ENCODE assay signal across 21 cellular contexts in the genomic region with DNA sequence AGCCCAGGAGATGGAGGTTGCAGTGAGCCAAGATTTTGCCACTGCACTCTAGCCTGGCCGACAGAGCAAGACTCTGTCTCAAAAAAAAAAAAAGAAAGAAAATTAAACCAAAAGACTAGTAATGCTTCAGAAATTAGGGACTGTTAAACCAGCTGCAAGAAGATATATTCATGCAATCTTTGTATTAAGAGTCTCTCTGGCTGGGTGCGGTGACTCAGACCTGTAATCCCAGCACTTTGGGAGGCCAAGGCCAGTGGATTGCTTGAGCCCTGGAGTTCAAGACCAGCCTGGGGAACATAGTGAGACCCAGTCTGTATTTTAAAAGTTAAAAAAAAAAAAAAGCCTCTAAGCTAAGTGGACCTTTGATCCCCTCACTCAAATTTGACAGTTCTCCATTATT. TPM values are rescaled to one million over a fixed set of nuclear protein-coding genes. Genes with fewer than 3 reads are reported as not detected.
DNase-seq lines count a peak whose midpoint lies in the region; ATAC-seq, FAIRE-seq and TF ChIP-seq lines count a peak whose summit lies in the region.
"Had no signal": no experiment of that assay in that cellular context is flagged by ENCODE, and none has a peak within 500 bp of the region (broad histone marks: within the 10 kb centered on the region; RNA-seq: fewer than 3 reads in every experiment).

No MANE protein-coding gene starts in this region.

- no peak overlapping the region for H3K9ac ChIP-seq in HepG2 (ENCODE audit: insufficient read depth, low read depth, low read length)

- H3K9me3 ChIP-seq in HepG2 (ENCODE audit: low read length) (no peaks in the 10 kb centered on the region), right lobe of liver (peaks cover 0 to 2% (median 0%) of the 10 kb centered on the region in 4 donors), MG63 (no peaks in the 10 kb centered on the region), adrenal gland (replicated peaks in 1 of 3) (no peaks in the 10 kb centered on the region), thyroid gland (no peaks in the 10 kb centered on the region)
- H3K9me3 ChIP-seq: A549 had no signal

- H4K20me1 ChIP-seq in HepG2 (ENCODE audit: insufficient read depth, low read length) = peaks cover 12% of the 10 kb centered on the region

- CTCF ChIA-PET in HepG2 (lab: Yijun Ruan, JAX; ENCODE audit: low intra/inter-chr PET ratio, low total read pairs) = no interaction called here

- DNase-seq in HepG2 (ENCODE audit: low spot score) (no peak), right lobe of liver (no peak), MG63 (peak; percentile 66), adrenal gland (peak in 4 of 7 donors; percentile 35 to 65 (median 50)), thyroid gland (peak; percentile 25 to 39), posterior cingulate gyrus (no peak), superior temporal gyrus (ENCODE audit: extremely low spot score) (no peak)
- no peak for DNase-seq in activated naive CD4-positive, alpha-beta T cell treated with anti-CD3 and anti-CD28 coated beads, Interleukin-2, amount 50 U/mL, for 16 hours
- DNase-seq: AML-193; Calu3; CD8-positive, alpha-beta T cell; DMS79 treated with DMSO at 0.1 percent for 48 hours had no signal

- BruUV-seq in HepG2 (replicated peaks; lab: Mats Ljungman, UMichigan) = no TSS peak

- H2AFZ ChIP-seq in HepG2 (ENCODE audit: low read length) = no peak overlapping the region
- H2AFZ ChIP-seq: GM23338 had no signal

- POLR2A ChIA-PET in HepG2 (lab: Yijun Ruan, JAX) = interaction anchor here (1.1 to 1.2 kb wide), 3 partner anchors 9 to 23 kb away, joined by 3 read pairs; no protein-coding TSS in a partner anchor

- H3K27ac ChIP-seq in HepG2 (ENCODE audit: extremely low read length, insufficient read depth, low read length) (peak overlapping the region; percentile 15), right lobe of liver (no peak overlapping the region), adrenal gland (peak overlapping the region in 1 of 5 donors; percentile 26), thyroid gland (no peak overlapping the region)
- H3K27ac ChIP-seq: 22Rv1, A549, C4-2B had no signal

- in situ Hi-C loops in HepG2 (cut with HindIII; ENCODE audit: extremely low pct_ligation_motif_present, low pct_unique_long_range_greater_than_20kb) = loop anchor here (25.0 kb wide), 1 partner anchor 1551 kb away; the partner anchor contains the start of gene RASSF4

- intact Hi-C loops in HepG2 (cut with micrococcal nuclease; ENCODE audit: unreplicated experiment) = no loop called here
- intact Hi-C loops in right lobe of liver (cut with DNase I) = no loop called here
- intact Hi-C loops in adrenal gland (cut with DNase I) = no loop called here
- intact Hi-C loops in thyroid gland (cut with DNase I) = no loop called here
- intact Hi-C loops in posterior cingulate gyrus (cut with DNase I) = no loop called here

- H3K4me1 ChIP-seq in HepG2 (ENCODE audit: insufficient read depth, low read length) = peaks cover 35% of the 10 kb centered on the region
- H3K4me1 ChIP-seq in right lobe of liver = peaks cover 0 to 4% (median 0%) of the 10 kb centered on the region in 4 donors
- H3K4me1 ChIP-seq in adrenal gland (replicated peaks in 1 of 2) = peaks cover 2 to 5% of the 10 kb centered on the region in 2 donors
- H3K4me1 ChIP-seq in thyroid gland = peaks cover 4 to 6% of the 10 kb centered on the region in 2 donors

- TF ChIP-seq POLR2A in HepG2 (IDR thresholded peaks at IDR 0.05; ENCODE audit: insufficient read depth in 1 of 2, low read depth in 2 of 2, low read length in 2 of 2) (no peak), right lobe of liver (IDR thresholded peaks at IDR 0.05) (no peak), adrenal gland (IDR thresholded peaks at IDR 0.05) (no peak), thyroid gland (IDR thresholded peaks at IDR 0.05) (no peak)

- no peak overlapping the region for H3K4me2 ChIP-seq in HepG2 (ENCODE audit: low read depth, low read length)
- H3K4me2 ChIP-seq: A549, GM23338 had no signal

- 70% methylated on average over 2 of the region's 2 CpGs for WGBS in HepG2 (ENCODE audit: low lambda C conversion rate)
- 91% methylated on average over 1 of the region's 2 CpGs for WGBS in right lobe of liver (ENCODE audit: insufficient coverage, low coverage, low lambda C conversion rate, missing lambda C conversion rate)
- 32 to 74% (median 44%) methylated on average over 2 of the region's 2 CpGs for WGBS in adrenal gland, 4 donors
- 65 to 72% methylated on average over 2 of the region's 2 CpGs for WGBS in thyroid gland, 2 donors

- no peak for ATAC-seq in HepG2
- ATAC-seq in right lobe of liver = no peak
- ATAC-seq: A549; CD8-positive, alpha-beta T cell; GM12878; GM23338 had no signal

- no peak for TF ChIP-seq RAD21 in HepG2 (CRISPR knock-in tag; IDR thresholded peaks at IDR 0.05)

- H3K4me3 ChIP-seq in HepG2 (replicated peaks in 1 of 3; ENCODE audit: insufficient read depth in 1 of 3, low read depth in 2 of 3, low read length in 3 of 3) (no peak overlapping the region), right lobe of liver (no peak overlapping the region), MG63 (no peak overlapping the region), adrenal gland (no peak overlapping the region), thyroid gland (replicated peaks in 1 of 3) (no peak overlapping the region)
- H3K4me3 ChIP-seq: A549, GM12878, GM23338 had no signal

- TF ChIP-seq CTCF in HepG2 (CRISPR knock-in tag; IDR thresholded peaks at IDR 0.05) (no peak), right lobe of liver (IDR thresholded peaks at IDR 0.05) (no peak), adrenal gland (IDR thresholded peaks at IDR 0.05) (no peak), thyroid gland (IDR thresholded peaks at IDR 0.05) (no peak)

- H3K36me3 ChIP-seq in HepG2 (replicated peaks in 1 of 2; ENCODE audit: control insufficient read depth in 1 of 2, insufficient read depth in 2 of 2, low read length in 2 of 2) (no peaks in the 10 kb centered on the region), right lobe of liver (no peaks in the 10 kb centered on the region), MG63 (peaks cover 18% of the 10 kb centered on the region), adrenal gland (replicated peaks in 1 of 2) (no peaks in the 10 kb centered on the region), thyroid gland (no peaks in the 10 kb centered on the region)

- TF ChIP-seq EP300 in HepG2 (IDR thresholded peaks at IDR 0.05; ENCODE audit: low read depth in 2 of 2, low read length in 2 of 2) (no peak), HepG2 (CRISPR knock-in tag; IDR thresholded peaks at IDR 0.05; ENCODE audit: borderline replicate concordance) (no peak)

- no peak for FAIRE-seq in HepG2 (lab: Jason Lieb, UNC)
- FAIRE-seq: A549, GM12878, H54 had no signal

- H3K27me3 ChIP-seq in HepG2 (ENCODE audit: control insufficient read depth in 1 of 2, insufficient read depth in 2 of 2, low read length in 2 of 2) (no peaks in the 10 kb centered on the region; a peak in 1 of 5 replicates), right lobe of liver (no peaks in the 10 kb centered on the region), MG63 (no peaks in the 10 kb centered on the region), adrenal gland (no peaks in the 10 kb centered on the region), thyroid gland (no peaks in the 10 kb centered on the region)

- peaks cover 27% of the 10 kb centered on the region for H3K79me2 ChIP-seq in HepG2 (ENCODE audit: insufficient read depth, low read length)

RNA-seq across cellular contexts. Expression of gene HNRNPF, which starts 2.5 kb away (rescaled TPM):
- 308 and 449 TPM in 2 replicates for total RNA-seq in HepG2 (2016; rRNA removed; fragmentation: Illumina TruSeq; extraction: Trizol)
- total RNA-seq in HepG2 (2016; cell fraction: cytosol; rRNA removed; fragmentation: Illumina TruSeq; extraction: Trizol; ENCODE audit: low read depth) = 44.9 and 49.9 TPM in 2 replicates
- 322 and 435 TPM in 2 replicates for total RNA-seq in HepG2 (2016; cell fraction: insoluble cytoplasmic fraction; rRNA removed; fragmentation: Illumina TruSeq; extraction: Trizol)
- total RNA-seq in HepG2 (2016; cell fraction: membrane; rRNA removed; fragmentation: Illumina TruSeq; extraction: Trizol) = 123 and 131 TPM in 2 replicates
- 111 and 121 TPM in 2 replicates for total RNA-seq in HepG2 (2016; cell fraction: nucleus; rRNA removed; fragmentation: Illumina TruSeq; extraction: Trizol)
- polyA plus RNA-seq in HepG2 (2011; rRNA removed) = 166 and 177 TPM in 2 replicates
- 147 and 166 TPM in 2 replicates for polyA plus RNA-seq in HepG2 (2011; cell fraction: cytosol; rRNA removed)
- 137 and 153 TPM in 2 replicates for polyA plus RNA-seq in HepG2 (2011; cell fraction: nucleus; rRNA removed)
- 134 and 169 TPM in 2 replicates for polyA plus RNA-seq in HepG2 (2012)
- 19.5 and 22.4 TPM in 2 replicates for polyA plus RNA-seq in HepG2 (2016; cell fraction: cytosol; fragmentation: Illumina TruSeq; extraction: Trizol; ENCODE audit: low read depth)
- 388 and 410 TPM in 2 replicates for polyA plus RNA-seq in HepG2 (2016; cell fraction: insoluble cytoplasmic fraction; fragmentation: Illumina TruSeq; extraction: Trizol; ENCODE audit: low read depth)
- 49.0 and 51.7 TPM in 2 replicates for polyA plus RNA-seq in HepG2 (2016; cell fraction: membrane; fragmentation: Illumina TruSeq; extraction: Trizol; ENCODE audit: low read depth)
- polyA plus RNA-seq in HepG2 (2016; cell fraction: nucleus; fragmentation: Illumina TruSeq; extraction: Trizol; ENCODE audit: insufficient read depth, low read depth) = 178 and 179 TPM in 2 replicates
- polyA minus RNA-seq in HepG2 (2011; rRNA and poly(A)+ RNA removed; ENCODE audit: low replicate concordance) = 271 and 284 TPM in 2 replicates
- 121 and 128 TPM in 2 replicates for polyA minus RNA-seq in HepG2 (2011; cell fraction: cytosol; rRNA and poly(A)+ RNA removed)
- polyA minus RNA-seq in HepG2 (2011; cell fraction: nucleus; rRNA and poly(A)+ RNA removed) = 64.2 and 75.8 TPM in 2 replicates
- 100 to 1,000 TPM; 106 to 160 (median 121) TPM for total RNA-seq in right lobe of liver
- 286 and 294 TPM in 2 replicates for total RNA-seq in MG63 (2014; rRNA removed; shearing (Covaris generic); ENCODE audit: low replicate concordance)
- 100 to 1,000 TPM; 103 to 207 (median 144) TPM for total RNA-seq in adrenal gland
- 100 to 1,000 TPM in 1 of 3 donors, 10 to 100 TPM in 2; 48.7 to 141 (median 51.3) TPM for polyA plus RNA-seq in adrenal gland
- total RNA-seq in thyroid gland = 100 to 1,000 TPM; 148 to 158 (median 155) TPM

RNA-seq across cellular contexts. Expression of gene ZNF487, which starts 25.4 kb away (rescaled TPM):
- total RNA-seq in HepG2 (2016; rRNA removed; fragmentation: Illumina TruSeq; extraction: Trizol) (6.1 and 7.4 TPM in 2 replicates), right lobe of liver (1 to 10 TPM; 1.4 to 3.0 (median 1.8) TPM), adrenal gland (1 to 10 TPM; 2.1 to 8.1 (median 4.5) TPM), thyroid gland (10 to 100 TPM; 11.9 to 21.7 (median 19.9) TPM)
- 3.3 and 6.4 TPM in 2 replicates for total RNA-seq in HepG2 (2016; cell fraction: cytosol; rRNA removed; fragmentation: Illumina TruSeq; extraction: Trizol; ENCODE audit: low read depth)
- total RNA-seq in HepG2 (2016; cell fraction: insoluble cytoplasmic fraction; rRNA removed; fragmentation: Illumina TruSeq; extraction: Trizol) = 6.3 and 8.8 TPM in 2 replicates
- total RNA-seq in HepG2 (2016; cell fraction: membrane; rRNA removed; fragmentation: Illumina TruSeq; extraction: Trizol) = 5.5 and 7.7 TPM in 2 replicates
- 3.5 and 6.0 TPM in 2 replicates for total RNA-seq in HepG2 (2016; cell fraction: nucleus; rRNA removed; fragmentation: Illumina TruSeq; extraction: Trizol)
- polyA plus RNA-seq in HepG2 (2011; rRNA removed) (6.6 and 8.8 TPM in 2 replicates), adrenal gland (1 to 10 TPM; 7.2 to 8.6 (median 7.6) TPM)
- 3.6 and 5.2 TPM in 2 replicates for polyA plus RNA-seq in HepG2 (2011; cell fraction: cytosol; rRNA removed)
- polyA plus RNA-seq in HepG2 (2011; cell fraction: nucleus; rRNA removed) = 1.8 and 13.7 TPM in 2 replicates
- polyA plus RNA-seq in HepG2 (2012) = 2.6 and 3.3 TPM in 2 replicates
- 5.4 and 5.7 TPM in 2 replicates for polyA plus RNA-seq in HepG2 (2016; cell fraction: cytosol; fragmentation: Illumina TruSeq; extraction: Trizol; ENCODE audit: low read depth)
- polyA plus RNA-seq in HepG2 (2016; cell fraction: insoluble cytoplasmic fraction; fragmentation: Illumina TruSeq; extraction: Trizol; ENCODE audit: low read depth) = 5.9 and 7.2 TPM in 2 replicates
- polyA plus RNA-seq in HepG2 (2016; cell fraction: membrane; fragmentation: Illumina TruSeq; extraction: Trizol; ENCODE audit: low read depth) = 6.0 and 8.7 TPM in 2 replicates
- 4.2 and 8.8 TPM in 2 replicates for polyA plus RNA-seq in HepG2 (2016; cell fraction: nucleus; fragmentation: Illumina TruSeq; extraction: Trizol; ENCODE audit: insufficient read depth, low read depth)
- 3.5 and 7.7 TPM in 2 replicates for polyA minus RNA-seq in HepG2 (2011; rRNA and poly(A)+ RNA removed; ENCODE audit: low replicate concordance)
- 1.1 and 1.7 TPM in 2 replicates for polyA minus RNA-seq in HepG2 (2011; cell fraction: cytosol; rRNA and poly(A)+ RNA removed)
- polyA minus RNA-seq in HepG2 (2011; cell fraction: nucleus; rRNA and poly(A)+ RNA removed) = 4.8 and 6.7 TPM in 2 replicates
- 1.3 and 5.4 TPM in 2 replicates for total RNA-seq in MG63 (2014; rRNA removed; shearing (Covaris generic); ENCODE audit: low replicate concordance)

RNA-seq across cellular contexts. Expression of gene FXYD4, which starts 40.1 kb away (rescaled TPM):
- not detected in 2 replicates for total RNA-seq in HepG2 (2016; rRNA removed; fragmentation: Illumina TruSeq; extraction: Trizol)
- not detected in 2 replicates for total RNA-seq in HepG2 (2016; cell fraction: cytosol; rRNA removed; fragmentation: Illumina TruSeq; extraction: Trizol; ENCODE audit: low read depth)
- total RNA-seq in HepG2 (2016; cell fraction: insoluble cytoplasmic fraction; rRNA removed; fragmentation: Illumina TruSeq; extraction: Trizol) = not detected in 2 replicates
- total RNA-seq in HepG2 (2016; cell fraction: membrane; rRNA removed; fragmentation: Illumina TruSeq; extraction: Trizol) = not detected in 2 replicates
- not detected in 2 replicates for total RNA-seq in HepG2 (2016; cell fraction: nucleus; rRNA removed; fragmentation: Illumina TruSeq; extraction: Trizol)
- not detected in 2 replicates for polyA plus RNA-seq in HepG2 (2011; rRNA removed)
- not detected in 2 replicates for polyA plus RNA-seq in HepG2 (2011; cell fraction: cytosol; rRNA removed)
- polyA plus RNA-seq in HepG2 (2011; cell fraction: nucleus; rRNA removed) = not detected in 2 replicates
- polyA plus RNA-seq in HepG2 (2012) = not detected in 2 replicates
- polyA plus RNA-seq in HepG2 (2016; cell fraction: cytosol; fragmentation: Illumina TruSeq; extraction: Trizol; ENCODE audit: low read depth) = not detected in 2 replicates
- polyA plus RNA-seq in HepG2 (2016; cell fraction: insoluble cytoplasmic fraction; fragmentation: Illumina TruSeq; extraction: Trizol; ENCODE audit: low read depth) = not detected in 2 replicates
- polyA plus RNA-seq in HepG2 (2016; cell fraction: membrane; fragmentation: Illumina TruSeq; extraction: Trizol; ENCODE audit: low read depth) = not detected in 2 replicates
- polyA plus RNA-seq in HepG2 (2016; cell fraction: nucleus; fragmentation: Illumina TruSeq; extraction: Trizol; ENCODE audit: insufficient read depth, low read depth) = not detected in 2 replicates
- polyA minus RNA-seq in HepG2 (2011; rRNA and poly(A)+ RNA removed; ENCODE audit: low replicate concordance) = 0.21 TPM in 1 of 2 replicates, not detected in the other
- not detected in 2 replicates for polyA minus RNA-seq in HepG2 (2011; cell fraction: cytosol; rRNA and poly(A)+ RNA removed)
- polyA minus RNA-seq in HepG2 (2011; cell fraction: nucleus; rRNA and poly(A)+ RNA removed) = not detected in 2 replicates
- not detected for total RNA-seq in right lobe of liver
- total RNA-seq in MG63 (2014; rRNA removed; shearing (Covaris generic); ENCODE audit: low replicate concordance) = not detected in 2 replicates
- under 1 TPM in 1 of 8 donors, not detected in 7; 0.86 TPM for total RNA-seq in adrenal gland
- polyA plus RNA-seq in adrenal gland = not detected
- not detected for total RNA-seq in thyroid gland
- total RNA-seq: Calu3; CD8-positive, alpha-beta T cell; G401; GM12878; GM23338; HT-29 had no signal
- polyA plus RNA-seq: A549, BJ, GM12878, GM23338 had no signal

Comparison
In these comparisons a context has a peak if more than half of its experiments do, and no peak if none do; other contexts are left out.
1. DNase-seq: peak in MG63 (single experiment), adrenal gland (4 of 7) and thyroid gland (2 of 2); none in HepG2 (single experiment), right lobe of liver (0 of 3), posterior cingulate gyrus (0 of 10), activated naive CD4-positive, alpha-beta T cell treated with anti-CD3 and anti-CD28 coated beads, Interleukin-2, amount 50 U/mL, for 16 hours (single experiment) and superior temporal gyrus (single experiment).